Comparison of ENCODE assay signal across 9 cellular contexts in genomic region chr11:45852712-45853101, GRCh38. TPM values are rescaled to one million over a fixed set of nuclear protein-coding genes. Genes with fewer than 3 reads are reported as not detected.
DNase-seq lines count a peak whose midpoint lies in the region; ATAC-seq and TF ChIP-seq lines count a peak whose summit lies in the region.
"Had no signal": no experiment of that assay in that cellular context is flagged by ENCODE, and none has a peak within 500 bp of the region (broad histone marks: within the 10 kb centered on the region; RNA-seq: fewer than 3 reads in every experiment).

No MANE protein-coding gene starts in this region.

- peak overlapping the region; percentile 35 for H3K4me3 ChIP-seq in OCI-LY7 (ENCODE audit: low read depth, low read length, poor library complexity, severe bottlenecking)

- H3K9me2 ChIP-seq in OCI-LY7 (ENCODE audit: insufficient read depth, low read length), result no peaks in the 10 kb centered on the region

- H2AFZ ChIP-seq in OCI-LY7 (ENCODE audit: low read length), result no peak overlapping the region

- H3K27ac ChIP-seq in OCI-LY7 (ENCODE audit: low read depth, low read length, poor library complexity, severe bottlenecking), result peak overlapping the region; percentile 27
- H3K27ac ChIP-seq in layer of hippocampus (ENCODE audit: low read depth, low read length), result peak overlapping the region; percentile 68

- no peaks in the 10 kb centered on the region for H3K27me3 ChIP-seq in layer of hippocampus (ENCODE audit: control insufficient read depth, insufficient read depth, low read length)

- peaks cover 16% of the 10 kb centered on the region; the same call in 1 of the 2 replicates for H3K36me3 ChIP-seq in OCI-LY7 (ENCODE audit: insufficient read depth, low read length)

- intact Hi-C loops in OCI-LY7 (cut with micrococcal nuclease; ENCODE audit: unreplicated experiment), result no loop called here

- CTCF ChIA-PET in OCI-LY7 (lab: Charles Lee; ENCODE audit: unreplicated experiment), result no interaction called here

- BruUV-seq in OCI-LY7 (replicated peaks; lab: Mats Ljungman, UMichigan), result no TSS peak

- TF ChIP-seq CTCF in GM12872 (IDR thresholded peaks at IDR 0.05; ENCODE audit: insufficient read depth, low read depth, low read length) (peak; percentile 44), OCI-LY7 (conservative IDR thresholded peaks at IDR 0.05; ENCODE audit: low read length) (peak; percentile 40)

- peaks cover 43% of the 10 kb centered on the region for H3K4me1 ChIP-seq in OCI-LY7 (ENCODE audit: insufficient read depth, low read length, poor library complexity, severe bottlenecking)

- peaks cover 34% of the 10 kb centered on the region for H4K20me1 ChIP-seq in OCI-LY7 (ENCODE audit: insufficient read depth, low read length)

- peaks cover 67% of the 10 kb centered on the region for H3K79me2 ChIP-seq in OCI-LY7 (ENCODE audit: insufficient read depth, low read depth, low read length)

- H3K9me3 ChIP-seq in OCI-LY7 (ENCODE audit: low read length), result no peaks in the 10 kb centered on the region

- peak; percentile 39 for DNase-seq in OCI-LY7 (ENCODE audit: low spot score)
- DNase-seq in stimulated activated naive CD4-positive, alpha-beta T cell (lab: John Stamatoyannopoulos, UW), result no peak
- no peak for DNase-seq in NCI-H1417 treated with DMSO at 0.1 percent for 48 hours (lab: John Stamatoyannopoulos, UW)
- DNase-seq in HPDE6-E6E7 (ENCODE audit: extremely low spot score), result no peak
- no peak for DNase-seq in activated naive CD4-positive, alpha-beta T cell (lab: John Stamatoyannopoulos, UW)
- DNase-seq: activated T-cell treated with anti-CD3 and anti-CD28 coated beads, Interleukin-2, amount 50 U/mL, for 24 hours had no signal

- POLR2A ChIA-PET in OCI-LY7 (lab: Charles Lee), result interaction anchor here (1.2 kb wide), 1 partner anchor 40 kb away, joined by 3 read pairs; no protein-coding TSS in a partner anchor

- peak overlapping the region; percentile 70 for H3K4me2 ChIP-seq in OCI-LY7 (ENCODE audit: low read length)

- peak; percentile 43 for ATAC-seq in GM21717 (IDR thresholded peaks at IDR 0.05; ENCODE audit: unreplicated experiment)

RNA-seq across cellular contexts. Expression of gene CRY2, which starts 5.4 kb away (rescaled TPM):
- total RNA-seq in OCI-LY7 (2014; rRNA removed; shearing (Covaris generic)), result 19.2 and 24.5 TPM in 2 replicates
- 24.6 and 27.2 TPM in 2 replicates for total RNA-seq in OCI-LY7 (2022)

RNA-seq across cellular contexts. Expression of gene MAPK8IP1, which starts 32.7 kb away (rescaled TPM):
- 2.2 and 2.9 TPM in 2 replicates for total RNA-seq in OCI-LY7 (2014; rRNA removed; shearing (Covaris generic))
- total RNA-seq in OCI-LY7 (2022), result 1.5 and 2.2 TPM in 2 replicates

RNA-seq across cellular contexts. Expression of gene SLC35C1, which starts 47.8 kb away (rescaled TPM):
- total RNA-seq in OCI-LY7 (2014; rRNA removed; shearing (Covaris generic)), result 2.1 and 3.3 TPM in 2 replicates
- total RNA-seq in OCI-LY7 (2022), result 7.9 and 9.2 TPM in 2 replicates

RNA-seq across cellular contexts. Expression of gene FREY1, which starts 54.4 kb away (rescaled TPM):
- 2.4 and 3.3 TPM in 2 replicates for total RNA-seq in OCI-LY7 (2014; rRNA removed; shearing (Covaris generic))
- total RNA-seq in OCI-LY7 (2022), result 3.7 and 4.3 TPM in 2 replicates
